ENCODE assay signal across 21 cellular contexts in genomic region chrX:32397562-32398216, GRCh38.
A peak's percentile ranks its signal among the peaks of the same experiment; 100 is the strongest.
DNase-seq lines count a peak whose midpoint lies in the region; ATAC-seq lines count a peak whose summit lies in the region.
"Had no signal": no experiment of that assay in that cellular context is flagged by ENCODE, and none has a peak within 500 bp of the region (broad histone marks: within the 10 kb centered on the region; RNA-seq: fewer than 3 reads in every experiment).

No MANE protein-coding gene starts in this region.

- DNase-seq in NCI-H345 (lab: John Stamatoyannopoulos, UW) (no peak), left colon (no peak), NOMO-1 treated with DMSO at 0.1 percent for 48 hours (lab: John Stamatoyannopoulos, UW; ENCODE audit: unreplicated experiment) (no peak), right cardiac atrium (no peak)
- DNase-seq: activated CD4-positive, alpha-beta T cell treated with anti-CD3 and anti-CD28 coated beads for 48 hours; activated naive CD8-positive, alpha-beta T cell treated with anti-CD3 and anti-CD28 coated beads for 36 hours; CD8-positive, alpha-beta T cell; EL; heart left ventricle; NCI-H1694 treated with DMSO at 0.1 percent for 48 hours; NCI-H524 treated with DMSO at 0.1 percent for 48 hours; stimulated activated CD4-positive, alpha-beta T cell treated with anti-CD3 and anti-CD28 coated beads, Interleukin-12 subunit alpha, Interleukin-12 subunit beta, amount 100 ng/mL, for 4 hours; stimulated activated naive CD8-positive, alpha-beta T cell treated with anti-CD3 and anti-CD28 coated beads, Interleukin-15, Interleukin-2, amounts not matched to agents 100 U/mL and 50 U/mL, for 24 hours; T1000; upper lobe of left lung had no signal

- ATAC-seq in GM18499 (IDR thresholded peaks at IDR 0.05; ENCODE audit: insufficient read depth, unreplicated experiment), result peak; percentile 96
- ATAC-seq in GM19463 (IDR thresholded peaks at IDR 0.05; ENCODE audit: unreplicated experiment), result peak; percentile 68
- peak; percentile 75 for ATAC-seq in HG02678 (IDR thresholded peaks at IDR 0.05; ENCODE audit: unreplicated experiment)
- peak; percentile 82 for ATAC-seq in HG03432 (IDR thresholded peaks at IDR 0.05; ENCODE audit: unreplicated experiment)
- ATAC-seq in left colon, result no peak
- no peak for ATAC-seq in right cardiac atrium
- ATAC-seq: CD8-positive, alpha-beta T cell; heart left ventricle; Panc1; stimulated activated naive CD8-positive, alpha-beta T cell treated with anti-CD3 and anti-CD28 coated beads, Interleukin-15, Interleukin-2, amounts not matched to agents 100 U/mL and 50 U/mL, for 24 hours had no signal

- no peak overlapping the region for H3K4me3 ChIP-seq in right cardiac atrium (ENCODE audit: low read length)
- H3K4me3 ChIP-seq: heart left ventricle, SK-N-MC, upper lobe of left lung had no signal

- H3K27ac ChIP-seq in right cardiac atrium (ENCODE audit: low read length), result no peak overlapping the region
- H3K27ac ChIP-seq: heart left ventricle, SK-N-MC, upper lobe of left lung had no signal

- intact Hi-C loops in left colon (cut with DNase I, micrococcal nuclease) (no loop called here), right cardiac atrium (cut with DNase I) (no loop called here)

- 77% methylated on average over 4 of the region's 4 CpGs for WGBS in right cardiac atrium

- no peaks in the 10 kb centered on the region for H3K4me1 ChIP-seq in right cardiac atrium (ENCODE audit: control insufficient read depth, insufficient read depth, low read length)
- H3K4me1 ChIP-seq: upper lobe of left lung had no signal

- H3K27me3 ChIP-seq in right cardiac atrium (ENCODE audit: control insufficient read depth, insufficient read depth), result no peaks in the 10 kb centered on the region
- H3K27me3 ChIP-seq: heart left ventricle, upper lobe of left lung had no signal

- H3K9me3 ChIP-seq in right cardiac atrium (ENCODE audit: control insufficient read depth, low read length), result no peaks in the 10 kb centered on the region
- H3K9me3 ChIP-seq: heart left ventricle, upper lobe of left lung had no signal

Comparison
In these comparisons a context has a peak if more than half of its experiments do, and no peak if none do; other contexts are left out.
1. ATAC-seq: peak in GM18499 (single experiment), GM19463 (single experiment), HG02678 (single experiment) and HG03432 (single experiment); none in left colon (single experiment) and right cardiac atrium (0 of 2).